In the genomic region with DNA sequence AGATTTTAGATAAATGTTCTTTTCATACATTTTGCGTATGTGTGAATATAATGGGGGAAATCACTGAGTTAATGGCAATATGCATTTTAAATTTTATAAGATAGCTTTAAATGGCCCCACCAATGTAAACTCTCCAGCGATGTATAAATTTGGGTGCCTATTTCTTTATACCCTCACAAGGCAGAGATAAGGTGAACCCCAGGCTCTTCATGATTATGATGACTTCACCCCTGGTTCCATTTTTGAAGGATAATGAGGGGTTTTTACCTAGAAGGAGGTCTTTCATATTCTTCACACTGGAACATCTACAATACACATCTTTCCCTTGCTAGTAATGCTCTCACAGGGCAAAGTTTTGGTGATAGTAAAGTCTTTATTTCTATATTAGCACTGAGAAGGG, we compare ENCODE assay signal across 16 cellular contexts. TPM values are rescaled to one million over a fixed set of nuclear protein-coding genes. Genes with fewer than 3 reads are reported as not detected.
A peak's percentile ranks its signal among the peaks of the same experiment; 100 is the strongest.
DNase-seq lines count a peak whose midpoint lies in the region; ATAC-seq and TF ChIP-seq lines count a peak whose summit lies in the region.
"Had no signal": no experiment of that assay in that cellular context is flagged by ENCODE, and none has a peak within 500 bp of the region (broad histone marks: within the 10 kb centered on the region; RNA-seq: fewer than 3 reads in every experiment).

No MANE protein-coding gene starts in this region.

- no peaks in the 10 kb centered on the region for H3K27me3 Mint-ChIP-seq in activated T-cell treated with anti-CD3 and anti-CD28 coated beads, Interleukin-2, amount 50 U/mL, for 72 hours (ENCODE audit: low read depth)
- no peaks in the 10 kb centered on the region for H3K27me3 Mint-ChIP-seq in activated T-cell treated with anti-CD3 and anti-CD28 coated beads, Interleukin-2, amount 50 U/mL, for 24 hours

- H3K9ac ChIP-seq in Loucy (ENCODE audit: low read depth, low read length, poor library complexity, severe bottlenecking) = no peak overlapping the region
- H3K9ac ChIP-seq: BLaER1 had no signal

- H3K4me3 Mint-ChIP-seq in activated T-cell treated with anti-CD3 and anti-CD28 coated beads, Interleukin-2, amount 50 U/mL, for 72 hours = no peak overlapping the region
- no peak overlapping the region for H3K4me3 Mint-ChIP-seq in activated T-cell treated with anti-CD3 and anti-CD28 coated beads, Interleukin-2, amount 50 U/mL, for 24 hours
- no peak overlapping the region for H3K4me3 Mint-ChIP-seq in stimulated activated effector memory CD8-positive, alpha-beta T cell treated with anti-CD3 and anti-CD28 coated beads, Interleukin-12 subunit alpha, Interleukin-12 subunit beta, amount 100 ng/mL, for 72 hours

- no peak for TF ChIP-seq CTCF in Loucy (conservative IDR thresholded peaks at IDR 0.05; ENCODE audit: low read length)

- DNase-seq in activated T-cell treated with anti-CD3 and anti-CD28 coated beads, Interleukin-2, amount 50 U/mL, for 72 hours = no peak
- no peak for DNase-seq in activated T-cell treated with anti-CD3 and anti-CD28 coated beads, Interleukin-2, amount 50 U/mL, for 24 hours
- no peak for DNase-seq in stimulated activated effector memory CD8-positive, alpha-beta T cell treated with anti-CD3 and anti-CD28 coated beads, Interleukin-12 subunit alpha, Interleukin-12 subunit beta, amount 100 ng/mL, for 72 hours (ENCODE audit: low spot score in 2 of 2)
- DNase-seq in NCI-H82 (lab: John Stamatoyannopoulos, UW) (no peak), NOMO-1 treated with dmso at 0.1 percent for 144 hours (lab: John Stamatoyannopoulos, UW; ENCODE audit: unreplicated experiment) (no peak)
- DNase-seq: COR-L47, DMS 273 treated with DMSO at 0.1 percent for 48 hours, DND-41, NCI-H1105 treated with DMSO at 0.1 percent for 48 hours, NCI-H1694, NCI-H748 treated with DMSO at 0.1 percent for 48 hours, PC-3 had no signal

- peaks cover 6% of the 10 kb centered on the region; the same call in 1 of the 2 replicates for H3F3A ChIP-seq in Loucy (ENCODE audit: low read depth)

- no peaks in the 10 kb centered on the region for H3K79me2 ChIP-seq in Loucy (ENCODE audit: insufficient read depth, low read length)

- H3K4me2 ChIP-seq in Loucy (ENCODE audit: low read depth, low read length, poor library complexity, severe bottlenecking) = peak overlapping the region; percentile 58
- H3K4me2 ChIP-seq: BLaER1 had no signal

- H2AFZ ChIP-seq in Loucy (ENCODE audit: low read length) = no peak overlapping the region

- no peaks in the 10 kb centered on the region for H3K9me3 ChIP-seq in Loucy (ENCODE audit: insufficient read depth, low read depth, low read length)
- H3K9me3 ChIP-seq: BLaER1 had no signal

- peaks cover 0 to 2% of the 10 kb centered on the region in 2 donors for H3K9me3 Mint-ChIP-seq in activated T-cell treated with anti-CD3 and anti-CD28 coated beads, Interleukin-2, amount 50 U/mL, for 72 hours
- peaks cover 3% of the 10 kb centered on the region for H3K9me3 Mint-ChIP-seq in activated T-cell treated with anti-CD3 and anti-CD28 coated beads, Interleukin-2, amount 50 U/mL, for 24 hours
- H3K9me3 Mint-ChIP-seq in stimulated activated effector memory CD8-positive, alpha-beta T cell treated with anti-CD3 and anti-CD28 coated beads, Interleukin-12 subunit alpha, Interleukin-12 subunit beta, amount 100 ng/mL, for 72 hours = peaks cover 4% of the 10 kb centered on the region

- no peaks in the 10 kb centered on the region for H3K9me2 ChIP-seq in Loucy (replicated peaks; ENCODE audit: low read depth, low read length)

- H3K4me1 ChIP-seq in Loucy (ENCODE audit: insufficient read depth, low read length, poor library complexity, severe bottlenecking) = peaks cover 43% of the 10 kb centered on the region
- H3K4me1 ChIP-seq: BLaER1 had no signal

- H4K20me1 ChIP-seq in Loucy (ENCODE audit: insufficient read depth, low read length, poor library complexity, severe bottlenecking) = no peaks in the 10 kb centered on the region
- H4K20me1 ChIP-seq: BLaER1 had no signal

- H3K36me3 Mint-ChIP-seq in activated T-cell treated with anti-CD3 and anti-CD28 coated beads, Interleukin-2, amount 50 U/mL, for 72 hours (ENCODE audit: insufficient read depth in 2 of 2) = peaks cover 1 to 6% of the 10 kb centered on the region in 2 donors
- H3K36me3 Mint-ChIP-seq in activated T-cell treated with anti-CD3 and anti-CD28 coated beads, Interleukin-2, amount 50 U/mL, for 24 hours (ENCODE audit: low read depth) = peaks cover 20% of the 10 kb centered on the region
- peaks cover 10% of the 10 kb centered on the region for H3K36me3 Mint-ChIP-seq in stimulated activated effector memory CD8-positive, alpha-beta T cell treated with anti-CD3 and anti-CD28 coated beads, Interleukin-12 subunit alpha, Interleukin-12 subunit beta, amount 100 ng/mL, for 72 hours

- no peaks in the 10 kb centered on the region for H3K27me3 ChIP-seq in Loucy (ENCODE audit: insufficient read depth, low read length, poor library complexity, severe bottlenecking)
- H3K27me3 ChIP-seq: BLaER1 had no signal

- ATAC-seq in activated T-cell treated with anti-CD3 and anti-CD28 coated beads, Interleukin-2, amount 50 U/mL, for 72 hours (replicated peaks in 1 of 2) = peak; percentile 1 to 9
- peak; percentile 15 for ATAC-seq in stimulated activated effector memory CD8-positive, alpha-beta T cell treated with anti-CD3 and anti-CD28 coated beads, Interleukin-12 subunit alpha, Interleukin-12 subunit beta, amount 100 ng/mL, for 72 hours
- ATAC-seq in HG03521 (IDR thresholded peaks at IDR 0.05; ENCODE audit: unreplicated experiment) = no peak
- ATAC-seq: K562, PC-3 had no signal

- no peaks in the 10 kb centered on the region for H3K36me3 ChIP-seq in Loucy (ENCODE audit: insufficient read depth, low read length)
- H3K36me3 ChIP-seq: BLaER1 had no signal

- peaks cover 5% of the 10 kb centered on the region for H3K4me1 Mint-ChIP-seq in activated T-cell treated with anti-CD3 and anti-CD28 coated beads, Interleukin-2, amount 50 U/mL, for 72 hours (ENCODE audit: low read depth)
- peaks cover 29% of the 10 kb centered on the region for H3K4me1 Mint-ChIP-seq in activated T-cell treated with anti-CD3 and anti-CD28 coated beads, Interleukin-2, amount 50 U/mL, for 24 hours (ENCODE audit: low read depth)
- H3K4me1 Mint-ChIP-seq in stimulated activated effector memory CD8-positive, alpha-beta T cell treated with anti-CD3 and anti-CD28 coated beads, Interleukin-12 subunit alpha, Interleukin-12 subunit beta, amount 100 ng/mL, for 72 hours = peaks cover 12% of the 10 kb centered on the region

- H3K27ac Mint-ChIP-seq in activated T-cell treated with anti-CD3 and anti-CD28 coated beads, Interleukin-2, amount 50 U/mL, for 72 hours = no peak overlapping the region
- H3K27ac Mint-ChIP-seq in activated T-cell treated with anti-CD3 and anti-CD28 coated beads, Interleukin-2, amount 50 U/mL, for 24 hours = no peak overlapping the region
- H3K27ac Mint-ChIP-seq in stimulated activated effector memory CD8-positive, alpha-beta T cell treated with anti-CD3 and anti-CD28 coated beads, Interleukin-12 subunit alpha, Interleukin-12 subunit beta, amount 100 ng/mL, for 72 hours = no peak overlapping the region

- H3K4me3 ChIP-seq in Loucy (ENCODE audit: low read length, poor library complexity, severe bottlenecking) = peak overlapping the region; percentile 5
- H3K4me3 ChIP-seq: BLaER1, K562 had no signal

RNA-seq across cellular contexts. Expression of a gene that starts 35.2 kb away (rescaled TPM):
- total RNA-seq in activated T-cell treated with anti-CD3 and anti-CD28 coated beads, Interleukin-2, amount 50 U/mL, for 72 hours = 1 to 10 TPM; 2.5 to 5.5 TPM
